In the genomic region with DNA sequence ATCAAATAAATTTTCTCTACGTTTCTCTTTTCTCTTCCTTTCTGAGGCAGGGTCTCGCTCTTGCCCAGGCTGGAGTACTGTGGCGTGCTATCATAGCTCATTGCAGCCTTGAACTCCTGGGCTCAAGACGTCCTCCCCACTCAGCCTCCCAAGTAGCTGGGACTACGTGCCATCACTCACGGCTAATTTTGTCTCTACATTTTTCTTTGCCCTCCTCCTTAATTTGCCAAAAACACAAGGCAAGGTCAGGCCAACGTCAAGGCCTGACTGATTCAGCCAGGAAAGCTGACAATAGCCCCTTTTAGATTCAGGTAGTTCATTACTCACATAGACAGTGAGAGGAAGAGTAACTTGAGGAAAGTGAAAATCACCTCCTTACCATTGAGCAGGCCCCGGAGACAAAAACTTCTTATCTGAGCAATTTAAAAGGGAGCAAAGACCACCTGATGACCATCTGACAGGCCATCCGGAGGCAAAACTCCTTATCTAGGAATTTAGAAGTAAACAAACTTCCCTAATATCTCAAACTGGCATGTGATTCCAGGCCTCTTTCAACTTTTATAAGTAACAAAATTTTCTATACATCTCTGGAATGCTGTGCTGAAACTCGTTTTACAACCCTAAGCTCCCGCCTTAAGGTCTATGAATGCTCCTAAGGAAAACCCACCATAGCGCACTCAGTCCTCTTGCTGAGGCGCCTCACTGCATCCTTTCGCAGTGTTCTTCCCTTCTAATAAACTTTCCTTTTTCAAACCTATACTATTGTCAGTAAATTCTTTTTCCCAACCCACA, we compare ENCODE assay signal across 21 cellular contexts.
"Had no signal": no experiment of that assay in that cellular context is flagged by ENCODE, and none has a peak within 500 bp of the region (broad histone marks: within the 10 kb centered on the region; RNA-seq: fewer than 3 reads in every experiment).

No MANE protein-coding gene starts in this region.

- ATAC-seq: left lobe of liver; naive thymus-derived CD4-positive, alpha-beta T cell; sciatic nerve; stimulated activated effector memory CD8-positive, alpha-beta T cell treated with anti-CD3 and anti-CD28 coated beads, Interleukin-12 subunit alpha, Interleukin-12 subunit beta, amount 100 ng/mL, for 72 hours had no signal

- H3K36me3 Mint-ChIP-seq: memory B cell; naive thymus-derived CD4-positive, alpha-beta T cell; neural progenitor cell; stimulated activated effector memory CD8-positive, alpha-beta T cell treated with anti-CD3 and anti-CD28 coated beads, Interleukin-12 subunit alpha, Interleukin-12 subunit beta, amount 100 ng/mL, for 72 hours had no signal

- H3K27me3 ChIP-seq: dorsolateral prefrontal cortex, neural progenitor cell, right atrium auricular region, stomach, thyroid gland, upper lobe of left lung had no signal

- H3K4me1 ChIP-seq: parathyroid adenoma, prostate gland, right atrium auricular region, stomach, thyroid gland, upper lobe of left lung had no signal

- H3K27ac ChIP-seq: dorsolateral prefrontal cortex, neural progenitor cell, parathyroid adenoma, prostate gland, right atrium auricular region, stomach, thyroid gland, upper lobe of left lung had no signal

- H3K4me3 ChIP-seq: dorsolateral prefrontal cortex, lung, neural progenitor cell, prostate gland, right atrium auricular region, stomach, thyroid gland, upper lobe of left lung had no signal

- DNase-seq: dorsolateral prefrontal cortex; effector CD4-positive, alpha-beta T cell; kidney; midbrain; naive thymus-derived CD4-positive, alpha-beta T cell; stimulated activated CD4-positive, alpha-beta T cell treated with anti-CD3 and anti-CD28 coated beads, Interleukin-2, amount 100 ng/mL, for 24 hours; stimulated activated CD4-positive, alpha-beta T cell treated with anti-CD3 and anti-CD28 coated beads, Interleukin-4, amount 100 ng/mL, for 24 hours; stimulated activated naive CD4-positive, alpha-beta T cell treated with Interleukin-2 at 50 U/mL for 16 hours; stomach; thyroid gland; upper lobe of left lung had no signal

- H2AFZ ChIP-seq: neural progenitor cell, parathyroid adenoma had no signal

- H3K79me2 ChIP-seq: parathyroid adenoma had no signal

- H3K4me1 Mint-ChIP-seq: memory B cell; naive thymus-derived CD4-positive, alpha-beta T cell; nephron; stimulated activated effector memory CD8-positive, alpha-beta T cell treated with anti-CD3 and anti-CD28 coated beads, Interleukin-12 subunit alpha, Interleukin-12 subunit beta, amount 100 ng/mL, for 72 hours had no signal

- H3K9me3 ChIP-seq: prostate gland, right atrium auricular region, stomach, thyroid gland, upper lobe of left lung had no signal

- H3K4me2 ChIP-seq: neural progenitor cell had no signal

- H3K9ac ChIP-seq: neural progenitor cell, parathyroid adenoma had no signal

- H3K4me3 Mint-ChIP-seq: memory B cell; naive thymus-derived CD4-positive, alpha-beta T cell; nephron; neural progenitor cell; stimulated activated effector memory CD8-positive, alpha-beta T cell treated with anti-CD3 and anti-CD28 coated beads, Interleukin-12 subunit alpha, Interleukin-12 subunit beta, amount 100 ng/mL, for 72 hours had no signal

- H3K9me3 Mint-ChIP-seq: memory B cell; naive thymus-derived CD4-positive, alpha-beta T cell; nephron; neural progenitor cell; stimulated activated effector memory CD8-positive, alpha-beta T cell treated with anti-CD3 and anti-CD28 coated beads, Interleukin-12 subunit alpha, Interleukin-12 subunit beta, amount 100 ng/mL, for 72 hours had no signal

- H3K27ac Mint-ChIP-seq: memory B cell; naive thymus-derived CD4-positive, alpha-beta T cell; nephron; neural progenitor cell; stimulated activated effector memory CD8-positive, alpha-beta T cell treated with anti-CD3 and anti-CD28 coated beads, Interleukin-12 subunit alpha, Interleukin-12 subunit beta, amount 100 ng/mL, for 72 hours had no signal

- H3K36me3 ChIP-seq: neural progenitor cell, prostate gland, right atrium auricular region, stomach, thyroid gland, upper lobe of left lung had no signal
